ENCODE assay signal across 2 cellular contexts in the genomic region with DNA sequence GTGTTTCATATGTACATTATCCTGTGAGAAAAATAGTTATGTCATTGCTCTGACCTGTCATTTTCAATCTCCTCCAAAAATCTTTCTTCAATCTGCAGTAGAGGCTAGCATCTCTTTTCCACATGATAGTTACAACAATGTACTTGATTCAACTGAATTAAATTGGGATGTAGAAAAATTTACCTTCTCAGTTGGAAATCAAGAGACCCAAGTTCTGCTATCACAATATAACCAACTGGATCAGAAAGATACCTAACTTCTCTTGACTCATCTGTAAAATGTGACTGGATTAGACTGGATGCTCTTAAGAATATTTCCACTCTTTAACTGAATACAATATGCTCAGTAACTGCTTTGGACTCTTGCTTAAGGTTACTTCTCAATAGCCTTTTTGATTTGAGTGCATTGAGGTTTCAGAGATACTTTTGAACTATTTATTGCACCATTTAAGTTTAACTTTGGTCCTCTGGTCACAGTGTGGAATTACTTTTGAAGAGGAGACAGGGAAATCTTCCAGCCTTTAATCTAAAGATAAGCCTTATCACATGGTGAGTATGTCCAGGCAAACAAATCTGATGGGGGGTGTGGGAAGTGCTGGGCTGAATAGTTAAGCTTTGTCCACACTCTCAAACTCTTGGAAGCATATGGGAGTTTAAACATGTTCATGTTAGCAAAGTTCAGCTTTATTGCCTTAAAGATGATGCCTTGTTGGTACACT.
TF ChIP-seq lines count a peak whose summit lies in the region.

No MANE protein-coding gene starts in this region.

TF ChIP-seq in HCT116, 20 proteins besides CTCF, POLR2A, EP300 and RAD21 (continued from another document):
- TF ChIP-seq EZH2 (IDR thresholded peaks at IDR 0.05) (no peak), CBX3 (IDR thresholded peaks at IDR 0.05; ENCODE audit: low read depth) (no peak), ZNF274 (IDR thresholded peaks at IDR 0.05; ENCODE audit: low read depth, low read length) (no peak), ZFX (IDR thresholded peaks at IDR 0.05) (no peak), JUND (IDR thresholded peaks at IDR 0.05) (no peak)

TF ChIP-seq in GM12891, 5 proteins besides CTCF, POLR2A, EP300 and RAD21 (continued from another document):
- no peak for TF ChIP-seq POLR2AphosphoS5 (IDR thresholded peaks at IDR 0.05; ENCODE audit: low read depth, low read length)
TF ChIP-seq in GM12891: peak in this region for 0.
